29 cellular contexts compared by ENCODE assay signal in genomic region chr10:2049560-2049959, GRCh38.
A peak's percentile ranks its signal among the peaks of the same experiment; 100 is the strongest.
DNase-seq lines count a peak whose midpoint lies in the region; ATAC-seq, FAIRE-seq and TF ChIP-seq lines count a peak whose summit lies in the region.
"Had no signal": no experiment of that assay in that cellular context is flagged by ENCODE, and none has a peak within 500 bp of the region (broad histone marks: within the 10 kb centered on the region; RNA-seq: fewer than 3 reads in every experiment).

No MANE protein-coding gene starts in this region.

- no peaks in the 10 kb centered on the region for H3K4me1 ChIP-seq in mucosa of descending colon (ENCODE audit: low read depth)
- H3K4me1 ChIP-seq: BLaER1 treated with 17β-estradiol and CSF1 and Interleukin-3, amounts not matched to agents 10 nM and 100 nM; HAP-1 had no signal

- H3K27me3 Mint-ChIP-seq in activated naive CD8-positive, alpha-beta T cell treated with anti-CD3 and anti-CD28 coated beads, Interleukin-2, amount 50 U/mL, for 24 hours: peaks cover 2% of the 10 kb centered on the region
- H3K27me3 Mint-ChIP-seq in activated naive CD8-positive, alpha-beta T cell treated with anti-CD3 and anti-CD28 coated beads for 36 hours: no peaks in the 10 kb centered on the region
- H3K27me3 Mint-ChIP-seq: CD4-positive, alpha-beta memory T cell had no signal

- H3K36me3 ChIP-seq in bronchial epithelial cell (ENCODE audit: control insufficient read depth, insufficient read depth, low read length) (no peaks in the 10 kb centered on the region), mucosa of descending colon (ENCODE audit: low read depth) (no peaks in the 10 kb centered on the region)
- H3K36me3 ChIP-seq: BLaER1 treated with 17β-estradiol and CSF1 and Interleukin-3, amounts not matched to agents 10 nM and 100 nM; HAP-1 had no signal

- H3K4me3 Mint-ChIP-seq in activated naive CD8-positive, alpha-beta T cell treated with anti-CD3 and anti-CD28 coated beads, Interleukin-2, amount 50 U/mL, for 24 hours: no peak overlapping the region
- H3K4me3 Mint-ChIP-seq in activated naive CD8-positive, alpha-beta T cell treated with anti-CD3 and anti-CD28 coated beads for 36 hours: no peak overlapping the region
- H3K4me3 Mint-ChIP-seq: CD4-positive, alpha-beta memory T cell; HFFc6 had no signal

- TF ChIP-seq CTCF in bronchial epithelial cell (IDR thresholded peaks at IDR 0.05; ENCODE audit: insufficient read depth, low read length, severe bottlenecking) (no peak), mucosa of descending colon (IDR thresholded peaks at IDR 0.05) (no peak)

- no peaks in the 10 kb centered on the region for H3K4me1 Mint-ChIP-seq in activated naive CD8-positive, alpha-beta T cell treated with anti-CD3 and anti-CD28 coated beads, Interleukin-2, amount 50 U/mL, for 24 hours
- no peaks in the 10 kb centered on the region for H3K4me1 Mint-ChIP-seq in activated naive CD8-positive, alpha-beta T cell treated with anti-CD3 and anti-CD28 coated beads for 36 hours
- H3K4me1 Mint-ChIP-seq: CD4-positive, alpha-beta memory T cell had no signal

- FAIRE-seq in RCC 7860 (lab: Jason Lieb, UNC) (no peak), bronchial epithelial cell (lab: Jason Lieb, UNC) (no peak)
- FAIRE-seq: A204.1, GM12891 had no signal

- no peaks in the 10 kb centered on the region for H3K36me3 Mint-ChIP-seq in activated naive CD8-positive, alpha-beta T cell treated with anti-CD3 and anti-CD28 coated beads, Interleukin-2, amount 50 U/mL, for 24 hours (ENCODE audit: low read depth)
- no peaks in the 10 kb centered on the region for H3K36me3 Mint-ChIP-seq in activated naive CD8-positive, alpha-beta T cell treated with anti-CD3 and anti-CD28 coated beads for 36 hours
- H3K36me3 Mint-ChIP-seq: CD4-positive, alpha-beta memory T cell had no signal

- H3K27me3 ChIP-seq in bronchial epithelial cell (ENCODE audit: control insufficient read depth, insufficient read depth, low read length): no peaks in the 10 kb centered on the region
- H3K27me3 ChIP-seq: BLaER1 treated with 17β-estradiol and CSF1 and Interleukin-3, amounts not matched to agents 10 nM and 100 nM had no signal

- H3K9me3 Mint-ChIP-seq in activated naive CD8-positive, alpha-beta T cell treated with anti-CD3 and anti-CD28 coated beads, Interleukin-2, amount 50 U/mL, for 24 hours: peaks cover 10% of the 10 kb centered on the region
- H3K9me3 Mint-ChIP-seq in activated naive CD8-positive, alpha-beta T cell treated with anti-CD3 and anti-CD28 coated beads for 36 hours: peaks cover 2% of the 10 kb centered on the region

- ATAC-seq in activated naive CD8-positive, alpha-beta T cell treated with anti-CD3 and anti-CD28 coated beads, Interleukin-2, amount 50 U/mL, for 24 hours: peak; percentile 15
- ATAC-seq in mucosa of descending colon: no peak
- ATAC-seq: SK-N-SH treated with all-trans-retinoic acid at 6 μM for 48 hours had no signal

- DNase-seq in activated naive CD8-positive, alpha-beta T cell treated with anti-CD3 and anti-CD28 coated beads, Interleukin-2, amount 50 U/mL, for 24 hours: no peak
- no peak for DNase-seq in activated naive CD8-positive, alpha-beta T cell treated with anti-CD3 and anti-CD28 coated beads for 36 hours
- peak; percentile 11 for DNase-seq in RCC 7860 (ENCODE audit: low spot score)
- peak; percentile 23 for DNase-seq in bronchial epithelial cell (ENCODE audit: low read depth)
- DNase-seq in stimulated activated CD4-positive, alpha-beta T cell treated with anti-CD3 and anti-CD28 coated beads, Interleukin-15, amount 100 ng/mL, for 24 hours: no peak
- DNase-seq in mucosa of descending colon: no peak
- no peak for DNase-seq in NCI-H146 treated with DMSO at 0.1 percent for 48 hours (lab: John Stamatoyannopoulos, UW; ENCODE audit: unreplicated experiment)
- DNase-seq: AML-193; Caco-2; CD4-positive, alpha-beta memory T cell; DMS79; EL; GDM1; GOT3; HFFc6; KBM-7; MM.1S; NCI-H1048; NCI-H1417; NCI-H1694 treated with DMSO at 0.1 percent for 48 hours; NCI-H2081; NCI-H226; NCI-H510A; NCI-H69 had no signal

- no peak overlapping the region for H3K4me3 ChIP-seq in bronchial epithelial cell (ENCODE audit: low read depth, low read length)
- H3K4me3 ChIP-seq in mucosa of descending colon: no peak overlapping the region
- H3K4me3 ChIP-seq: BLaER1 treated with 17β-estradiol and CSF1 and Interleukin-3, amounts not matched to agents 10 nM and 100 nM; HAP-1 had no signal

- peaks cover 31% of the 10 kb centered on the region for H3K9me3 ChIP-seq in mucosa of descending colon
- H3K9me3 ChIP-seq: HAP-1 had no signal

- H3K27ac Mint-ChIP-seq in activated naive CD8-positive, alpha-beta T cell treated with anti-CD3 and anti-CD28 coated beads, Interleukin-2, amount 50 U/mL, for 24 hours: no peak overlapping the region
- H3K27ac Mint-ChIP-seq in activated naive CD8-positive, alpha-beta T cell treated with anti-CD3 and anti-CD28 coated beads for 36 hours: no peak overlapping the region
- H3K27ac Mint-ChIP-seq: CD4-positive, alpha-beta memory T cell; HFFc6 had no signal

- intact Hi-C loops in mucosa of descending colon (cut with DNase I, micrococcal nuclease): no loop called here

Comparison
In these comparisons a context has a peak if more than half of its experiments do, and no peak if none do; other contexts are left out.
1. DNase-seq: peak in RCC 7860 (single experiment) and bronchial epithelial cell (single experiment); none in activated naive CD8-positive, alpha-beta T cell treated with anti-CD3 and anti-CD28 coated beads, Interleukin-2, amount 50 U/mL, for 24 hours (single experiment), activated naive CD8-positive, alpha-beta T cell treated with anti-CD3 and anti-CD28 coated beads for 36 hours (single experiment), stimulated activated CD4-positive, alpha-beta T cell treated with anti-CD3 and anti-CD28 coated beads, Interleukin-15, amount 100 ng/mL, for 24 hours (single experiment), mucosa of descending colon (0 of 3) and NCI-H146 treated with DMSO at 0.1 percent for 48 hours (single experiment).